ENCODE assay signal across 1 cellular context in genomic region chr19:51571599-51571998, GRCh38.
TF ChIP-seq lines count a peak whose summit lies in the region.

No MANE protein-coding gene starts in this region.

TF ChIP-seq in K562, 482 proteins besides CTCF, POLR2A, EP300 and RAD21:
- TF ChIP-seq ZNF436 (CRISPR knock-in tag; IDR thresholded peaks at IDR 0.05), result no peak
- TF ChIP-seq ZBTB17 (CRISPR knock-in tag; IDR thresholded peaks at IDR 0.05), result no peak; the same call in 1 of the 2 replicates
- TF ChIP-seq ZC3H8 (IDR thresholded peaks at IDR 0.05), result no peak
- no peak for TF ChIP-seq FOXK1 (CRISPR knock-in tag; IDR thresholded peaks at IDR 0.05; ENCODE audit: borderline replicate concordance)
- 0 out of 2 replicates have a peak, but pooled peaks have one; percentile 12 for TF ChIP-seq KAT7 (CRISPR knock-in tag; IDR thresholded peaks at IDR 0.05; ENCODE audit: borderline replicate concordance)
- no peak for TF ChIP-seq RFX5 (IDR thresholded peaks at IDR 0.05; ENCODE audit: low read depth, low read length)
- TF ChIP-seq CHD2 (IDR thresholded peaks at IDR 0.05; ENCODE audit: low read depth, low read length), result no peak
- no peak for TF ChIP-seq SNRNP70 (optimal IDR thresholded peaks at IDR 0.05; ENCODE audit: low read depth, low read length)
- no peak for TF ChIP-seq ZBED1 (IDR thresholded peaks at IDR 0.05)
- no peak for TF ChIP-seq ZNF354B (CRISPR knock-in tag; IDR thresholded peaks at IDR 0.05)
- peak; percentile 41 for TF ChIP-seq CHD1 (IDR thresholded peaks at IDR 0.05; ENCODE audit: low read length)
- no peak for TF ChIP-seq ZNF23 (CRISPR knock-in tag; IDR thresholded peaks at IDR 0.05)
- TF ChIP-seq CREB1 (IDR thresholded peaks at IDR 0.05), result no peak
- TF ChIP-seq CREB1 (CRISPR knock-in tag; IDR thresholded peaks at IDR 0.05), result no peak
- TF ChIP-seq CBX5 (IDR thresholded peaks at IDR 0.05; ENCODE audit: borderline replicate concordance, low read depth), result no peak
- TF ChIP-seq MECOM (CRISPR knock-in tag; IDR thresholded peaks at IDR 0.05), result peak; percentile 63; the same call in 1 of the 2 replicates
- TF ChIP-seq ZNF518B (CRISPR knock-in tag; IDR thresholded peaks at IDR 0.05), result no peak
- TF ChIP-seq MEIS2 (IDR thresholded peaks at IDR 0.05; ENCODE audit: partially characterized antibody), result peak; percentile 30
- no peak for TF ChIP-seq E2F4 (CRISPR knock-in tag; IDR thresholded peaks at IDR 0.05; ENCODE audit: low read depth)
- 0 out of 2 replicates have a peak, but pooled peaks have one; percentile 51 for TF ChIP-seq NR2C2 (CRISPR knock-in tag; IDR thresholded peaks at IDR 0.05)
- TF ChIP-seq NR2C2 (tag; IDR thresholded peaks at IDR 0.05), result no peak
- no peak for TF ChIP-seq NEUROD1 (IDR thresholded peaks at IDR 0.05; ENCODE audit: borderline replicate concordance, low read depth, low read length, partially characterized antibody)
- TF ChIP-seq PCBP2 (IDR thresholded peaks at IDR 0.05; ENCODE audit: low read depth, low read length, poor library complexity, severe bottlenecking), result no peak
- 0 out of 4 replicates have a peak, but pooled peaks of 1 of the 2 experiments have one; percentile 47 for TF ChIP-seq UBTF (IDR thresholded peaks at IDR 0.05; ENCODE audit: borderline replicate concordance in 1 of 2, low read depth in 2 of 2, low read length in 2 of 2)
- TF ChIP-seq PKNOX1 (IDR thresholded peaks at IDR 0.05), result peak; percentile 88
- TF ChIP-seq RB1 (IDR thresholded peaks at IDR 0.05; ENCODE audit: low read depth), result no peak
- no peak for TF ChIP-seq ERF (CRISPR knock-in tag; IDR thresholded peaks at IDR 0.05)
- TF ChIP-seq ZNF165 (CRISPR knock-in tag; IDR thresholded peaks at IDR 0.05; ENCODE audit: borderline replicate concordance), result no peak
- TF ChIP-seq NFRKB (IDR thresholded peaks at IDR 0.05; ENCODE audit: low read depth), result no peak
- TF ChIP-seq KLF10 (CRISPR knock-in tag; IDR thresholded peaks at IDR 0.05), result 0 out of 2 replicates have a peak, but pooled peaks have one; percentile 38
- TF ChIP-seq SIN3B (IDR thresholded peaks at IDR 0.05; ENCODE audit: low read depth), result no peak
- TF ChIP-seq YBX1 (IDR thresholded peaks at IDR 0.05), result no peak
- no peak for TF ChIP-seq ZNF395 (CRISPR knock-in tag; IDR thresholded peaks at IDR 0.05)
- TF ChIP-seq USF2 (CRISPR knock-in tag; IDR thresholded peaks at IDR 0.05), result no peak
- no peak for TF ChIP-seq BMI1 (IDR thresholded peaks at IDR 0.05; ENCODE audit: low read length)
- no peak for TF ChIP-seq TEAD1 (CRISPR knock-in tag; IDR thresholded peaks at IDR 0.05)
